In genomic region chrX:1387141-1387776, GRCh38 we compare ENCODE assay signal across 14 cellular contexts. TPM values are rescaled to one million over a fixed set of nuclear protein-coding genes. Genes with fewer than 3 reads are reported as not detected.
DNase-seq lines count a peak whose midpoint lies in the region.
"Had no signal": no experiment of that assay in that cellular context is flagged by ENCODE, and none has a peak within 500 bp of the region (broad histone marks: within the 10 kb centered on the region; RNA-seq: fewer than 3 reads in every experiment).

No MANE protein-coding gene starts in this region.

- H2AFZ ChIP-seq in neuronal stem cell (ENCODE audit: low read length): no peak overlapping the region

- no peak overlapping the region for H3K4me2 ChIP-seq in neuronal stem cell (ENCODE audit: insufficient read depth, low read length, poor library complexity, severe bottlenecking)

- H2AK5ac ChIP-seq in neuronal stem cell (ENCODE audit: low read depth, low read length): no peak overlapping the region

- H3K4ac ChIP-seq in neuronal stem cell (ENCODE audit: low read length): no peak overlapping the region

- no peak overlapping the region for H2BK5ac ChIP-seq in neuronal stem cell (ENCODE audit: low read length)

- no peak overlapping the region for H3K18ac ChIP-seq in neuronal stem cell (ENCODE audit: low read length)

- H2BK12ac ChIP-seq in neuronal stem cell (ENCODE audit: low read length): no peak overlapping the region

- intact Hi-C loops in dendritic cell treated with granulocyte-macrophage colony-stimulating factor and Interleukin-4, amounts not matched to agents 40 ng/mL and 50 ng/mL, for 4 days (cut with micrococcal nuclease): no loop called here

- H3K36me3 ChIP-seq in H7 (replicated peaks; ENCODE audit: control insufficient read depth, insufficient read depth, low read length) (peaks cover 55% of the 10 kb centered on the region), neuronal stem cell (replicated peaks in 1 of 2; ENCODE audit: control insufficient read depth in 2 of 2, insufficient read depth in 2 of 2, low read length in 2 of 2) (peaks cover 60 to 84% of the 10 kb centered on the region in 2 donors)

- H3K23ac ChIP-seq in neuronal stem cell (ENCODE audit: low read depth, low read length, poor library complexity): peak overlapping the region; percentile 89

- H3K4me1 Mint-ChIP-seq in dendritic cell treated with granulocyte-macrophage colony-stimulating factor and Interleukin-4, amounts not matched to agents 40 ng/mL and 50 ng/mL, for 4 days (ENCODE audit: low read depth): peaks cover 70% of the 10 kb centered on the region

- H3K36me3 Mint-ChIP-seq in dendritic cell treated with granulocyte-macrophage colony-stimulating factor and Interleukin-4, amounts not matched to agents 40 ng/mL and 50 ng/mL, for 4 days (ENCODE audit: low read depth): peaks cover 98% of the 10 kb centered on the region

- no peak overlapping the region for H2BK15ac ChIP-seq in neuronal stem cell (ENCODE audit: low read length)

- H2BK120ac ChIP-seq in neuronal stem cell (ENCODE audit: low read depth, low read length): no peak overlapping the region

- H3K4me1 ChIP-seq in neuronal stem cell (ENCODE audit: control insufficient read depth in 2 of 2, insufficient read depth in 1 of 2, low read depth in 1 of 2, low read length in 2 of 2): peaks cover 3 to 4% of the 10 kb centered on the region in 2 donors

- in situ Hi-C loops in G401 (cut with HindIII; ENCODE audit: low sequenced_read_pairs): no loop called here
- in situ Hi-C loops in KBM-7 (cut with MboI; ENCODE audit: low pct_unique_long_range_greater_than_20kb, low sequenced_read_pairs): no loop called here

- H3K27me3 Mint-ChIP-seq in dendritic cell treated with granulocyte-macrophage colony-stimulating factor and Interleukin-4, amounts not matched to agents 40 ng/mL and 50 ng/mL, for 4 days: no peaks in the 10 kb centered on the region
- H3K27me3 Mint-ChIP-seq: naive B cell had no signal

- no peak overlapping the region for H3K27ac ChIP-seq in neuronal stem cell (replicated peaks; ENCODE audit: low read length)

- DNase-seq in activated CD4-positive, alpha-beta T cell treated with anti-CD3 and anti-CD28 coated beads for 48 hours: peak; percentile 5
- no peak for DNase-seq in activated CD4-positive, alpha-beta T cell treated with anti-CD3 and anti-CD28 coated beads, Interleukin-2, amount 50 U/mL, for 48 hours
- DNase-seq in H7: peak; percentile 49
- no peak for DNase-seq in neuronal stem cell (ENCODE audit: low spot score)
- no peak for DNase-seq in G401 (ENCODE audit: low spot score)
- no peak for DNase-seq in KBM-7
- no peak for DNase-seq in DMS 273 treated with DMSO at 0.1 percent for 48 hours (lab: John Stamatoyannopoulos, UW)
- DNase-seq: amygdala, naive B cell, SIG-M5 had no signal

- H3K4me3 ChIP-seq in H7 (ENCODE audit: insufficient read depth, low read depth, low read length) (no peak overlapping the region), neuronal stem cell (ENCODE audit: low read length in 2 of 2) (peak overlapping the region in 1 of 2 donors; percentile 52)

- H3K9ac ChIP-seq in neuronal stem cell (ENCODE audit: low read depth, low read length, poor library complexity): peak overlapping the region; percentile 70

- peaks cover 34% of the 10 kb centered on the region for H3K79me1 ChIP-seq in neuronal stem cell (ENCODE audit: low read depth, low read length)

- H3K4me3 Mint-ChIP-seq in dendritic cell treated with granulocyte-macrophage colony-stimulating factor and Interleukin-4, amounts not matched to agents 40 ng/mL and 50 ng/mL, for 4 days: no peak overlapping the region
- H3K4me3 Mint-ChIP-seq: CD8-positive, alpha-beta T cell had no signal

- no peaks in the 10 kb centered on the region for H3K9me3 Mint-ChIP-seq in dendritic cell treated with granulocyte-macrophage colony-stimulating factor and Interleukin-4, amounts not matched to agents 40 ng/mL and 50 ng/mL, for 4 days
- H3K9me3 Mint-ChIP-seq: CD8-positive, alpha-beta T cell; naive B cell had no signal

- peak overlapping the region; percentile 43 for H3K27ac Mint-ChIP-seq in dendritic cell treated with granulocyte-macrophage colony-stimulating factor and Interleukin-4, amounts not matched to agents 40 ng/mL and 50 ng/mL, for 4 days
- H3K27ac Mint-ChIP-seq: CD8-positive, alpha-beta T cell had no signal

- H4K91ac ChIP-seq in neuronal stem cell (ENCODE audit: low read depth, low read length, poor library complexity): no peak overlapping the region

- H3K27me3 ChIP-seq in H7 (ENCODE audit: control insufficient read depth, insufficient read depth, low read length) (no peaks in the 10 kb centered on the region), neuronal stem cell (ENCODE audit: control insufficient read depth in 3 of 3, insufficient read depth in 3 of 3, low read depth in 1 of 3, low read length in 3 of 3) (no peaks in the 10 kb centered on the region)

- no peaks in the 10 kb centered on the region for H3K9me3 ChIP-seq in neuronal stem cell (replicated peaks in 1 of 2; ENCODE audit: control insufficient read depth in 2 of 2, insufficient read depth in 1 of 2, low read depth in 1 of 2, low read length in 2 of 2)

- H4K8ac ChIP-seq in neuronal stem cell (ENCODE audit: low read depth, low read length): no peak overlapping the region

- no peak overlapping the region for H3K14ac ChIP-seq in neuronal stem cell (ENCODE audit: low read length)

- no CpG with 5 or more reads among the region's 43 CpGs for WGBS in neuronal stem cell (ENCODE audit: extremely low coverage in 2 of 2, insufficient read length in 2 of 2, insufficient replicate concordance in 1 of 2), 2 donors

RNA-seq across cellular contexts. Expression of gene SLC25A6, which starts 4.7 kb away (rescaled TPM):
- 496 and 508 TPM in 2 replicates for total RNA-seq in H7 (2014; rRNA removed; shearing (Covaris generic))
- 415 TPM for polyA plus RNA-seq in neuronal stem cell (2013, experiment 1 of 2)
- polyA plus RNA-seq in neuronal stem cell (2013, experiment 2 of 2): 410 TPM
- total RNA-seq in G401 (2014; rRNA removed; shearing (Covaris generic)): 631 and 697 TPM in 2 replicates

RNA-seq across cellular contexts. Expression of gene IL3RA, which starts 50.7 kb away (rescaled TPM):
- total RNA-seq in H7 (2014; rRNA removed; shearing (Covaris generic)): 0.07 TPM in 1 of 2 replicates, not detected in the other
- polyA plus RNA-seq in neuronal stem cell (2013, experiment 1 of 2): 0.03 TPM
- 0.06 TPM for polyA plus RNA-seq in neuronal stem cell (2013, experiment 2 of 2)
- total RNA-seq in G401 (2014; rRNA removed; shearing (Covaris generic)): not detected in 2 replicates
- total RNA-seq: A172, renal cortical epithelial cell had no signal

Comparison
In these comparisons a context has a peak if more than half of its experiments do, and no peak if none do; other contexts are left out.
1. DNase-seq: peak in activated CD4-positive, alpha-beta T cell treated with anti-CD3 and anti-CD28 coated beads for 48 hours (single experiment) and H7 (single experiment); none in activated CD4-positive, alpha-beta T cell treated with anti-CD3 and anti-CD28 coated beads, Interleukin-2, amount 50 U/mL, for 48 hours (0 of 2), neuronal stem cell (single experiment), G401 (single experiment), KBM-7 (single experiment) and DMS 273 treated with DMSO at 0.1 percent for 48 hours (single experiment).